Comparison of ENCODE assay signal across 16 cellular contexts in the genomic region with DNA sequence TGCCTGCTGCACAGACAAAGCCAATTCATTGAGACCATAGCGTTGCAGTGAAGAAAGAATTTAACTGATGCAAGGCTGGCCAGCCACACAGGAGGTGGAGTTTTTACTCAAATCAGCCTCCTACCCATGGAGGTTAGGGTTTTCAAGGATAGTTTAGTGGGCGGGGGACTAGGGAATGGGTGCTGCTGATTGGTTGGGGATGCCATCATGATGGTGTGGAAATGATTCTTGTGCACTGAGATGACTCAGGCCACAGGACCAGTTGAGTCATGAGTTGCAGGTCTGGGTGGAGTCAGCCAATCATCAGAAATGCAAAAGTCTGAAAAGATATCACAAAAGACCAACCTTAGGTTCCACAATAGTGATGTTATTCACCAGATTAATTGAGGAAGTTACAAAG.
A peak's percentile ranks its signal among the peaks of the same experiment; 100 is the strongest.
DNase-seq lines count a peak whose midpoint lies in the region; ATAC-seq and TF ChIP-seq lines count a peak whose summit lies in the region.
"Had no signal": no experiment of that assay in that cellular context is flagged by ENCODE, and none has a peak within 500 bp of the region (broad histone marks: within the 10 kb centered on the region; RNA-seq: fewer than 3 reads in every experiment).

No MANE protein-coding gene starts in this region.

- H3K36me3 ChIP-seq in upper lobe of right lung: no peaks in the 10 kb centered on the region
- H3K36me3 ChIP-seq: heart left ventricle had no signal

- H3K9me3 ChIP-seq in upper lobe of right lung: no peaks in the 10 kb centered on the region

- no peaks in the 10 kb centered on the region for H3K4me1 ChIP-seq in upper lobe of right lung
- H3K4me1 ChIP-seq: heart left ventricle, parathyroid adenoma had no signal

- peak; percentile 47 for DNase-seq in activated naive CD4-positive, alpha-beta T cell treated with Interleukin-2 at 50 U/mL for 16 hours
- DNase-seq in activated naive CD4-positive, alpha-beta T cell treated with anti-CD3 and anti-CD28 coated beads, Interleukin-2, amount 10 ng/mL, durations not matched to agents 7 days and 5 days: no peak
- DNase-seq in activated T-cell treated with anti-CD3 and anti-CD28 coated beads, Interleukin-2, amount 50 U/mL, for 72 hours: peak; percentile 68 to 73
- DNase-seq in stimulated activated CD4-positive, alpha-beta T cell treated with anti-CD3 and anti-CD28 coated beads, Interleukin-12 subunit alpha, Interleukin-12 subunit beta, amount 100 ng/mL, for 24 hours (ENCODE audit: low read depth in 2 of 2): peak; percentile 10 to 20
- peak in 1 of 2 donors; percentile 67 for DNase-seq in stimulated activated effector memory CD8-positive, alpha-beta T cell treated with anti-CD3 and anti-CD28 coated beads, Interleukin-12 subunit alpha, Interleukin-12 subunit beta, amount 100 ng/mL, for 72 hours (ENCODE audit: low spot score in 2 of 2)
- DNase-seq in HuH-7.5 (ENCODE audit: low spot score) (no peak), progenitor cell of endocrine pancreas (ENCODE audit: low spot score, unreplicated experiment) (no peak), upper lobe of right lung (no peak)
- DNase-seq: effector CD4-positive, alpha-beta T cell; heart left ventricle; Kasumi-1; NCI-H1417; NCI-H2171; NCI-H748 treated with DMSO at 0.1 percent for 48 hours had no signal

- H3K27me3 Mint-ChIP-seq in activated naive CD4-positive, alpha-beta T cell treated with anti-CD3 and anti-CD28 coated beads, Interleukin-2, amount 10 ng/mL, durations not matched to agents 7 days and 5 days: no peaks in the 10 kb centered on the region
- no peaks in the 10 kb centered on the region for H3K27me3 Mint-ChIP-seq in activated T-cell treated with anti-CD3 and anti-CD28 coated beads, Interleukin-2, amount 50 U/mL, for 72 hours (ENCODE audit: low read depth)
- no peaks in the 10 kb centered on the region for H3K27me3 Mint-ChIP-seq in progenitor cell of endocrine pancreas
- H3K27me3 Mint-ChIP-seq: naive thymus-derived CD4-positive, alpha-beta T cell had no signal

- H3K27ac Mint-ChIP-seq in activated naive CD4-positive, alpha-beta T cell treated with anti-CD3 and anti-CD28 coated beads, Interleukin-2, amount 10 ng/mL, durations not matched to agents 7 days and 5 days: no peak overlapping the region
- peak overlapping the region; percentile 79 for H3K27ac Mint-ChIP-seq in activated T-cell treated with anti-CD3 and anti-CD28 coated beads, Interleukin-2, amount 50 U/mL, for 72 hours
- no peak overlapping the region for H3K27ac Mint-ChIP-seq in stimulated activated effector memory CD8-positive, alpha-beta T cell treated with anti-CD3 and anti-CD28 coated beads, Interleukin-12 subunit alpha, Interleukin-12 subunit beta, amount 100 ng/mL, for 72 hours
- H3K27ac Mint-ChIP-seq in progenitor cell of endocrine pancreas: no peak overlapping the region
- H3K27ac Mint-ChIP-seq: naive thymus-derived CD4-positive, alpha-beta T cell had no signal

- peaks cover 30% of the 10 kb centered on the region for H3K9me3 Mint-ChIP-seq in activated naive CD4-positive, alpha-beta T cell treated with anti-CD3 and anti-CD28 coated beads, Interleukin-2, amount 10 ng/mL, durations not matched to agents 7 days and 5 days
- H3K9me3 Mint-ChIP-seq in activated T-cell treated with anti-CD3 and anti-CD28 coated beads, Interleukin-2, amount 50 U/mL, for 72 hours: peaks cover 12 to 20% of the 10 kb centered on the region in 2 donors
- H3K9me3 Mint-ChIP-seq in stimulated activated effector memory CD8-positive, alpha-beta T cell treated with anti-CD3 and anti-CD28 coated beads, Interleukin-12 subunit alpha, Interleukin-12 subunit beta, amount 100 ng/mL, for 72 hours: peaks cover 6% of the 10 kb centered on the region
- H3K9me3 Mint-ChIP-seq in progenitor cell of endocrine pancreas (ENCODE audit: low read depth): peaks cover 35% of the 10 kb centered on the region

- H3K4me3 ChIP-seq in upper lobe of right lung: no peak overlapping the region
- H3K4me3 ChIP-seq: heart left ventricle had no signal

- no peaks in the 10 kb centered on the region for H3K27me3 ChIP-seq in upper lobe of right lung
- H3K27me3 ChIP-seq: heart left ventricle had no signal

- H3K4me1 Mint-ChIP-seq in activated naive CD4-positive, alpha-beta T cell treated with anti-CD3 and anti-CD28 coated beads, Interleukin-2, amount 10 ng/mL, durations not matched to agents 7 days and 5 days: peaks cover 3% of the 10 kb centered on the region
- peaks cover 36% of the 10 kb centered on the region for H3K4me1 Mint-ChIP-seq in activated T-cell treated with anti-CD3 and anti-CD28 coated beads, Interleukin-2, amount 50 U/mL, for 72 hours (ENCODE audit: low read depth)
- H3K4me1 Mint-ChIP-seq in stimulated activated effector memory CD8-positive, alpha-beta T cell treated with anti-CD3 and anti-CD28 coated beads, Interleukin-12 subunit alpha, Interleukin-12 subunit beta, amount 100 ng/mL, for 72 hours: peaks cover 22% of the 10 kb centered on the region
- peaks cover 4% of the 10 kb centered on the region for H3K4me1 Mint-ChIP-seq in progenitor cell of endocrine pancreas (ENCODE audit: low read depth)

- no peak for TF ChIP-seq CTCF in progenitor cell of endocrine pancreas (IDR thresholded peaks at IDR 0.05; ENCODE audit: unreplicated experiment)
- TF ChIP-seq CTCF in upper lobe of right lung (IDR thresholded peaks at IDR 0.05): no peak

- peak; percentile 94 to 97 for ATAC-seq in activated T-cell treated with anti-CD3 and anti-CD28 coated beads, Interleukin-2, amount 50 U/mL, for 72 hours (replicated peaks in 1 of 2)
- ATAC-seq in stimulated activated effector memory CD8-positive, alpha-beta T cell treated with anti-CD3 and anti-CD28 coated beads, Interleukin-12 subunit alpha, Interleukin-12 subunit beta, amount 100 ng/mL, for 72 hours: peak; percentile 97
- ATAC-seq in upper lobe of right lung: no peak
- ATAC-seq: heart left ventricle; naive thymus-derived CD4-positive, alpha-beta T cell had no signal

- CTCF ChIA-PET in activated naive CD4-positive, alpha-beta T cell treated with anti-CD3 and anti-CD28 coated beads, Interleukin-2, amount 10 ng/mL, durations not matched to agents 7 days and 5 days (lab: Charles Lee): no interaction called here

- no peak overlapping the region for H3K27ac ChIP-seq in upper lobe of right lung
- H3K27ac ChIP-seq: heart left ventricle, parathyroid adenoma had no signal

- intact Hi-C loops in upper lobe of right lung (cut with DNase I): no loop called here

- H3K4me3 Mint-ChIP-seq in activated naive CD4-positive, alpha-beta T cell treated with anti-CD3 and anti-CD28 coated beads, Interleukin-2, amount 10 ng/mL, durations not matched to agents 7 days and 5 days: no peak overlapping the region
- H3K4me3 Mint-ChIP-seq in activated T-cell treated with anti-CD3 and anti-CD28 coated beads, Interleukin-2, amount 50 U/mL, for 72 hours: peak overlapping the region; percentile 62 to 69
- no peak overlapping the region for H3K4me3 Mint-ChIP-seq in stimulated activated effector memory CD8-positive, alpha-beta T cell treated with anti-CD3 and anti-CD28 coated beads, Interleukin-12 subunit alpha, Interleukin-12 subunit beta, amount 100 ng/mL, for 72 hours
- no peak overlapping the region for H3K4me3 Mint-ChIP-seq in progenitor cell of endocrine pancreas (ENCODE audit: low read depth)
- H3K4me3 Mint-ChIP-seq: naive thymus-derived CD4-positive, alpha-beta T cell had no signal

- peaks cover 15% of the 10 kb centered on the region for H3K36me3 Mint-ChIP-seq in activated naive CD4-positive, alpha-beta T cell treated with anti-CD3 and anti-CD28 coated beads, Interleukin-2, amount 10 ng/mL, durations not matched to agents 7 days and 5 days
- peaks cover 24 to 38% of the 10 kb centered on the region in 2 donors for H3K36me3 Mint-ChIP-seq in activated T-cell treated with anti-CD3 and anti-CD28 coated beads, Interleukin-2, amount 50 U/mL, for 72 hours (ENCODE audit: insufficient read depth in 2 of 2)
- H3K36me3 Mint-ChIP-seq in stimulated activated effector memory CD8-positive, alpha-beta T cell treated with anti-CD3 and anti-CD28 coated beads, Interleukin-12 subunit alpha, Interleukin-12 subunit beta, amount 100 ng/mL, for 72 hours: no peaks in the 10 kb centered on the region
- H3K36me3 Mint-ChIP-seq in progenitor cell of endocrine pancreas (ENCODE audit: insufficient read depth): peaks cover 9% of the 10 kb centered on the region

Comparison
In these comparisons a context has a peak if more than half of its experiments do, and no peak if none do; other contexts are left out.
1. DNase-seq: peak in activated naive CD4-positive, alpha-beta T cell treated with Interleukin-2 at 50 U/mL for 16 hours (single experiment), activated T-cell treated with anti-CD3 and anti-CD28 coated beads, Interleukin-2, amount 50 U/mL, for 72 hours (2 of 2) and stimulated activated CD4-positive, alpha-beta T cell treated with anti-CD3 and anti-CD28 coated beads, Interleukin-12 subunit alpha, Interleukin-12 subunit beta, amount 100 ng/mL, for 24 hours (2 of 2); none in activated naive CD4-positive, alpha-beta T cell treated with anti-CD3 and anti-CD28 coated beads, Interleukin-2, amount 10 ng/mL, durations not matched to agents 7 days and 5 days (single experiment), HuH-7.5 (single experiment), progenitor cell of endocrine pancreas (single experiment) and upper lobe of right lung (single experiment).
2. H3K4me3 Mint-ChIP-seq: peak in activated T-cell treated with anti-CD3 and anti-CD28 coated beads, Interleukin-2, amount 50 U/mL, for 72 hours (2 of 2); none in activated naive CD4-positive, alpha-beta T cell treated with anti-CD3 and anti-CD28 coated beads, Interleukin-2, amount 10 ng/mL, durations not matched to agents 7 days and 5 days (single experiment), stimulated activated effector memory CD8-positive, alpha-beta T cell treated with anti-CD3 and anti-CD28 coated beads, Interleukin-12 subunit alpha, Interleukin-12 subunit beta, amount 100 ng/mL, for 72 hours (single experiment) and progenitor cell of endocrine pancreas (single experiment).